11 cellular contexts compared by ENCODE assay signal in genomic region chr15:91051248-91051647, GRCh38. TPM values are rescaled to one million over a fixed set of nuclear protein-coding genes. Genes with fewer than 3 reads are reported as not detected.
"Had no signal": no experiment of that assay in that cellular context is flagged by ENCODE, and none has a peak within 500 bp of the region (broad histone marks: within the 10 kb centered on the region; RNA-seq: fewer than 3 reads in every experiment).

No MANE protein-coding gene starts in this region.

- H3K4me3 Mint-ChIP-seq: GM23338, H9, HFFc6 had no signal

- H3K9ac ChIP-seq: GM23248 had no signal

- DNase-seq: GM23248, GOT3, H7, H9, HCEC 1CT, HFFc6 had no signal

- H3K4me3 ChIP-seq: GM23248, GM23338, HAP-1 had no signal

- H3K9me3 ChIP-seq: HAP-1 had no signal

- H3K9me3 Mint-ChIP-seq: GM23338, H9, HFFc6 had no signal

- H3K27ac ChIP-seq: GM23248 had no signal

- H3K4me2 ChIP-seq: GM23338 had no signal

- H3K27ac Mint-ChIP-seq: GM23338, H9, HFFc6 had no signal

- H3K36me3 ChIP-seq: HAP-1 had no signal

- ATAC-seq: GM23338, HCT116 had no signal

- H3K4me1 ChIP-seq: HAP-1 had no signal

- FAIRE-seq: H1, H54 had no signal

- H2AFZ ChIP-seq: GM23248, GM23338 had no signal

RNA-seq across cellular contexts. Expression of gene SV2B, which starts 48.8 kb away (rescaled TPM):
- total RNA-seq: GM23248, H9, HFFc6 had no signal
- polyA plus RNA-seq: GM23248 had no signal
